21 cellular contexts compared by ENCODE assay signal in the genomic region with DNA sequence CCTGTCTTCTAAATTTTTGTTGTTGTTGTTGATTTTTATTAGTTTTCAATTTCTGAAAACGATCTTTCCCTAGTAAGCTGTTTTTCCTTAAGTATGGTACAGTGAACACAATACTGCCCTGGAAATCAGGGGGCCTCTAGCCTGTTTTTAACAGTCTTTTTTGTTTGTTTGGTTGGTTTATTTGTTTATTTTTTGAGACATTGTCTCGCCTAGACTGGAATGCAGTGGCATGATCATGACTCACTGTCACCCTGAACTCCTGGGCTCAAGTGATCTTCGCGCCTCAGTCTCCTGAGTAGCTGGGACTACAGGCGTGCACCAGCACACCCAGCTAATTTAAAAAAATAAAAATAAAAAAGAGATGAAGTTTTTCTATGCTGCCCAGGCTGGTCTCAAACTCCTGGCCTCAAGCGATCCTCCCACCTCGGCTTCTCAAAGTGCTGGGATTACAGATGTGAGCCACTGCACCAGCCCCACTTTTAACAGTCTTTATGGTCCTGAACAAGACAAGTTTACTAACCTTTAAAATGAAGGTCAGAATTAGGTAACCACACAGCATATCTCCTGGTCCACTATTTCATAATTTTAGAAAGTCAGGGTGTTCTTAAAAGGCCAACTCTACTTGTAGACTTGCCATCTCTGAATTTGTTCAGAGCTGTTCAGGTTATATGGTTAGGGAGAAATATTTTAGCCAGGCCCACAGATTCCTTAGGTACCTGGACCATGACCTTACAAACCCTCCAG. TPM values are rescaled to one million over a fixed set of nuclear protein-coding genes. Genes with fewer than 3 reads are reported as not detected.
DNase-seq lines count a peak whose midpoint lies in the region; ATAC-seq and TF ChIP-seq lines count a peak whose summit lies in the region.
"Had no signal": no experiment of that assay in that cellular context is flagged by ENCODE, and none has a peak within 500 bp of the region (broad histone marks: within the 10 kb centered on the region; RNA-seq: fewer than 3 reads in every experiment).

No MANE protein-coding gene starts in this region.

- H3K4me3 ChIP-seq in HEK293 (ENCODE audit: low read depth, low read length) (no peak overlapping the region), right lobe of liver (no peak overlapping the region)
- H3K4me3 ChIP-seq in CD8-positive, alpha-beta T cell (ENCODE audit: low read depth, low read length), result no peak overlapping the region
- H3K4me3 ChIP-seq: gastrocnemius medialis, psoas muscle had no signal

- H3K4me3 Mint-ChIP-seq in CD8-positive, alpha-beta T cell, result no peak overlapping the region
- H3K4me3 Mint-ChIP-seq: CD4-positive, alpha-beta memory T cell; naive thymus-derived CD8-positive, alpha-beta T cell; T-cell; WTC11 had no signal

- peaks cover 15% of the 10 kb centered on the region for H3K4me1 ChIP-seq in HEK293 (ENCODE audit: control insufficient read depth, insufficient read depth, low read length)
- peaks cover 0 to 33% (median 0%) of the 10 kb centered on the region in 4 donors for H3K4me1 ChIP-seq in right lobe of liver
- H3K4me1 ChIP-seq in CD8-positive, alpha-beta T cell (ENCODE audit: insufficient read depth, low read length), result no peaks in the 10 kb centered on the region

- no peak for TF ChIP-seq POLR2A in right lobe of liver (IDR thresholded peaks at IDR 0.05)

- TF ChIP-seq CTCF in HEK293 (tag by site-specific recombination; IDR thresholded peaks at IDR 0.05) (no peak), right lobe of liver (IDR thresholded peaks at IDR 0.05) (no peak)
- no peak for TF ChIP-seq CTCF in CD8-positive, alpha-beta T cell (IDR thresholded peaks at IDR 0.05)

- peak in 3 of 4 donors; percentile 71 to 80 (median 80) for ATAC-seq in right lobe of liver
- no peak for ATAC-seq in CD8-positive, alpha-beta T cell
- ATAC-seq: naive thymus-derived CD8-positive, alpha-beta T cell; stimulated activated naive CD8-positive, alpha-beta T cell treated with anti-CD3 and anti-CD28 coated beads, Interleukin-15, Interleukin-2, amounts not matched to agents 100 U/mL and 50 U/mL, for 24 hours; T-cell; WTC11 had no signal

- no peaks in the 10 kb centered on the region for H3K9me3 ChIP-seq in HEK293 (ENCODE audit: control insufficient read depth, insufficient read depth, low read depth, low read length)
- no peaks in the 10 kb centered on the region for H3K9me3 ChIP-seq in right lobe of liver
- no peaks in the 10 kb centered on the region for H3K9me3 ChIP-seq in CD8-positive, alpha-beta T cell (ENCODE audit: low read length)
- H3K9me3 ChIP-seq: gastrocnemius medialis, psoas muscle had no signal

- no peaks in the 10 kb centered on the region for H3K27me3 ChIP-seq in right lobe of liver
- H3K27me3 ChIP-seq in CD8-positive, alpha-beta T cell (ENCODE audit: insufficient read depth, low read length), result no peaks in the 10 kb centered on the region
- H3K27me3 ChIP-seq: gastrocnemius medialis had no signal

- no peak overlapping the region for H3K27ac Mint-ChIP-seq in CD8-positive, alpha-beta T cell
- H3K27ac Mint-ChIP-seq: activated T-helper 2 cell treated with anti-CD3 and anti-CD28 coated beads, Interferon-gamma antibody, Interleukin-2, Interleukin-4, amounts not matched to agents 10 μg/mL and 5 μg/mL and 100 μg/mL, durations not matched to agents 14 hours and 24 hours and 36 hours; CD4-positive, alpha-beta memory T cell; naive thymus-derived CD8-positive, alpha-beta T cell; T-cell had no signal

- CTCF ChIA-PET in HEK293 (lab: Yijun Ruan, JAX), result interaction anchor here (0.6 to 1.1 kb wide), 4 partner anchors 13 to 1050 kb away, joined by 3 to 4 read pairs (median 4); no protein-coding TSS in a partner anchor
- CTCF ChIA-PET in CD8-positive, alpha-beta T cell (lab: Charles Lee), result interaction anchor here (1.6 kb wide), 1 partner anchor 14 kb away, joined by 7 read pairs; no protein-coding TSS in a partner anchor

- peaks cover 0 to 3% of the 10 kb centered on the region in 2 experiments; a peak in 2 of 3 replicates for H3K36me3 ChIP-seq in HEK293 (ENCODE audit: control insufficient read depth in 2 of 2, insufficient read depth in 1 of 2, low read length in 2 of 2)
- H3K36me3 ChIP-seq in right lobe of liver, result no peaks in the 10 kb centered on the region
- H3K36me3 ChIP-seq in CD8-positive, alpha-beta T cell (ENCODE audit: insufficient read depth, low read length), result no peaks in the 10 kb centered on the region

- WGBS in right lobe of liver (ENCODE audit: insufficient coverage, low coverage, low lambda C conversion rate, missing lambda C conversion rate), result 72% methylated on average over 7 of the region's 7 CpGs

- H3K9me3 Mint-ChIP-seq in CD8-positive, alpha-beta T cell, result no peaks in the 10 kb centered on the region
- H3K9me3 Mint-ChIP-seq: activated T-helper 2 cell treated with anti-CD3 and anti-CD28 coated beads, Interferon-gamma antibody, Interleukin-2, Interleukin-4, amounts not matched to agents 10 μg/mL and 5 μg/mL and 100 μg/mL, durations not matched to agents 14 hours and 24 hours and 36 hours; CD4-positive, alpha-beta memory T cell; naive thymus-derived CD8-positive, alpha-beta T cell; T-cell; WTC11 had no signal

- H3K4me1 Mint-ChIP-seq in CD8-positive, alpha-beta T cell (ENCODE audit: low read depth), result peaks cover 2% of the 10 kb centered on the region

- H3K27me3 Mint-ChIP-seq in CD8-positive, alpha-beta T cell (ENCODE audit: low read depth), result no peaks in the 10 kb centered on the region
- H3K27me3 Mint-ChIP-seq: CD4-positive, alpha-beta memory T cell; naive thymus-derived CD8-positive, alpha-beta T cell; T-cell had no signal

- H3K36me3 Mint-ChIP-seq in CD8-positive, alpha-beta T cell, result peaks cover 22% of the 10 kb centered on the region

- DNase-seq in A172 (ENCODE audit: low spot score) (peak; percentile 47), astrocyte of the hippocampus (ENCODE audit: low read depth, low spot score) (peak; percentile 54), right lobe of liver (peak in 2 of 3 donors; percentile 6 to 27), NCI-H510A treated with DMSO at 0.1 percent for 48 hours (lab: John Stamatoyannopoulos, UW) (no peak), NCI-H69 (lab: John Stamatoyannopoulos, UW) (no peak), SKM-1 (lab: John Stamatoyannopoulos, UW; ENCODE audit: unreplicated experiment) (no peak)
- no peak for DNase-seq in CD8-positive, alpha-beta T cell
- DNase-seq: ACHN; CD4-positive, alpha-beta memory T cell; gastrocnemius medialis; GF-D8; MV-4-11; naive thymus-derived CD8-positive, alpha-beta T cell; NCI-H82; psoas muscle; stimulated activated naive CD8-positive, alpha-beta T cell treated with anti-CD3 and anti-CD28 coated beads, Interleukin-15, Interleukin-2, amounts not matched to agents 100 U/mL and 50 U/mL, for 24 hours; T-cell had no signal

- POLR2A ChIA-PET in HEK293 (lab: Yijun Ruan, JAX), result no interaction called here
- POLR2A ChIA-PET in CD8-positive, alpha-beta T cell (lab: Charles Lee), result interaction anchor here (0.7 kb wide), 1 partner anchor 114 kb away, joined by 3 read pairs; no protein-coding TSS in a partner anchor

- intact Hi-C loops in right lobe of liver (cut with DNase I), result no loop called here
- intact Hi-C loops in CD8-positive, alpha-beta T cell (cut with DNase I, micrococcal nuclease), result no loop called here

- H3K27ac ChIP-seq in HEK293 (ENCODE audit: extremely low read depth, low read depth, low read length) (no peak overlapping the region), right lobe of liver (peak overlapping the region in 1 of 3 donors; percentile 44)
- H3K27ac ChIP-seq in CD8-positive, alpha-beta T cell (ENCODE audit: low read depth, low read length), result no peak overlapping the region
- H3K27ac ChIP-seq: gastrocnemius medialis, psoas muscle, RWPE1 had no signal

TF ChIP-seq in HEK293, 187 proteins besides CTCF, POLR2A, EP300 and RAD21 (continues in another document):
- TF ChIP-seq ZNF184 (tag by site-specific recombination; IDR thresholded peaks at IDR 0.05) (peak; percentile 75; the same call in 1 of the 2 replicates), ZNF366 (tag by site-specific recombination; conservative IDR thresholded peaks at IDR 0.05) (peak; percentile 64), KLF17 (tag by site-specific recombination; IDR thresholded peaks at IDR 0.05) (0 out of 2 replicates have a peak, but pooled peaks have one; percentile 16), OSR2 (tag by site-specific recombination; IDR thresholded peaks at IDR 0.05) (peak; percentile 79), ZNF335 (tag by site-specific recombination; conservative IDR thresholded peaks at IDR 0.05) (peak; percentile 44; the same call in 1 of the 2 replicates), ZNF571 (tag by site-specific recombination; IDR thresholded peaks at IDR 0.05) (no peak), ZBTB48 (tag by site-specific recombination; IDR thresholded peaks at IDR 0.05) (0 out of 2 replicates have a peak, but pooled peaks have one; percentile 19), ZNF501 (tag by site-specific recombination; IDR thresholded peaks at IDR 0.05) (no peak)
- TF ChIP-seq, protein P1, sequence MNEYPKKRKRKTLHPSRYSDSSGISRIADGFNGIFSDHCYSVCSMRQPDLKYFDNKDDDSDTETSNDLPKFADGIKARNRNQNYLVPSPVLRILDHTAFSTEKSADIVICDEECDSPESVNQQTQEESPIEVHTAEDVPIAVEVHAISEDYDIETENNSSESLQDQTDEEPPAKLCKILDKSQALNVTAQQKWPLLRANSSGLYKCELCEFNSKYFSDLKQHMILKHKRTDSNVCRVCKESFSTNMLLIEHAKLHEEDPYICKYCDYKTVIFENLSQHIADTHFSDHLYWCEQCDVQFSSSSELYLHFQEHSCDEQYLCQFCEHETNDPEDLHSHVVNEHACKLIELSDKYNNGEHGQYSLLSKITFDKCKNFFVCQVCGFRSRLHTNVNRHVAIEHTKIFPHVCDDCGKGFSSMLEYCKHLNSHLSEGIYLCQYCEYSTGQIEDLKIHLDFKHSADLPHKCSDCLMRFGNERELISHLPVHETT (tag by site-specific recombination; IDR thresholded peaks at IDR 0.05), result 0 out of 2 replicates have a peak, but pooled peaks have one; percentile 30

RNA-seq across cellular contexts. Expression of gene TBCE, which starts 35.4 kb away (rescaled TPM):
- total RNA-seq in A172 (2014; rRNA removed; shearing (Covaris generic)), result 49.8 and 58.3 TPM in 2 replicates
- 10 to 100 TPM; 11.2 to 16.6 (median 13.3) TPM for total RNA-seq in right lobe of liver
- 1 to 10 TPM; 6.0 to 7.1 TPM for total RNA-seq in CD8-positive, alpha-beta T cell

Comparison
In these comparisons a context has a peak if more than half of its experiments do, and no peak if none do; other contexts are left out.
1. DNase-seq: peak in A172 (single experiment), astrocyte of the hippocampus (single experiment) and right lobe of liver (2 of 3); none in NCI-H510A treated with DMSO at 0.1 percent for 48 hours (single experiment), NCI-H69 (single experiment), SKM-1 (single experiment) and CD8-positive, alpha-beta T cell (0 of 7).